In the genomic region with DNA sequence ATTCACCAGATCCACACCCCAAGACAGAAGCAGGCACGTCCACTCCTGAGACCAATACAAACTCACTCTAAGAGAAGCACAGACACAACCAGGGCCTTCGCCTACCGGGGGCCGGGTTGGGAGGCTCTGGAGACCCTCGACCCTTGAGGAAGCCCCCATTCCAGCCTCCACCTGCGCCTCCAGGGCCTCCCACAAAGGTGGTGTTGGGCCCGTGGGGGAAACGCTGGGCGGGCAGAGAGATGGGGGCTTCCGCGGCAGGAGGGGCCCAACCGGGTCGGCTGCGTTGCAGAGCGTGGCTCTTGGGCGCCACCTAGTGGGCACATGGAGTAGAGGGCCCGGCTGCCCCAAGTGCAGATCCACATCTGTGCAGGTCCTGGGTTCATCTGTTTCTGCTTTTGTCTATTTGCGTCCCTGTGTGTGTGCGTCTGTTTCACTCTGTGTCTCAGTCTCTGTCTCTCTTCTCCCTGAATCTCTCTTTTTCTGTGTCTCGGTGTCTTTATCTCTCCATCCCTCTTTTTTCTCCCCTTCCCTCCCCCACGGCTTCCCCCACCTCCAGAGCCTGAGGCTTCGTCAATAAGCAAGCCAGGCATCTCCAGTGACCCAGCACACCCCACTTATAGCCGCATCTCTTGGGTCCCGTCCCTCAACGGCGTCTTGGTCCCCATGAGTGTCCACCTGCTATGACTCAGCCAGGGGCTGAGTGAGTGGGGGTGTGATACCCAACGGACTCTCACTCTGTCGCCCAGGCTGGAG, we compare ENCODE assay signal across 8 cellular contexts. TPM values are rescaled to one million over a fixed set of nuclear protein-coding genes. Genes with fewer than 3 reads are reported as not detected.
DNase-seq lines count a peak whose midpoint lies in the region; ATAC-seq and TF ChIP-seq lines count a peak whose summit lies in the region.

No MANE protein-coding gene starts in this region.

- no peaks in the 10 kb centered on the region for H3K27me3 ChIP-seq in adipocyte (replicated peaks; ENCODE audit: control insufficient read depth, insufficient read depth, low read length)
- H3K27me3 ChIP-seq in right atrium auricular region: no peaks in the 10 kb centered on the region

- H3K4me3 ChIP-seq in LNCaP clone FGC (ENCODE audit: low read depth, low read length): peak overlapping the region; percentile 51
- H3K4me3 ChIP-seq in adipocyte (ENCODE audit: low read length): no peak overlapping the region
- no peak overlapping the region for H3K4me3 ChIP-seq in right atrium auricular region
- peak overlapping the region; percentile 33 for H3K4me3 ChIP-seq in skeletal muscle cell (ENCODE audit: low read depth, low read length)

- no peaks in the 10 kb centered on the region for H3K9me3 ChIP-seq in T-helper 17 cell (ENCODE audit: control insufficient read depth, low read length, poor library complexity, severe bottlenecking)
- H3K9me3 ChIP-seq in adipocyte (ENCODE audit: control insufficient read depth, low read length): no peaks in the 10 kb centered on the region
- no peaks in the 10 kb centered on the region for H3K9me3 ChIP-seq in right atrium auricular region

- peak overlapping the region; percentile 51 for H3K9ac ChIP-seq in adipocyte (ENCODE audit: low read length)

- H3K4me1 ChIP-seq in adipocyte (ENCODE audit: control insufficient read depth, insufficient read depth, low read length): peaks cover 11% of the 10 kb centered on the region
- peaks cover 0 to 8% of the 10 kb centered on the region in 2 donors for H3K4me1 ChIP-seq in right atrium auricular region

- DNase-seq in DMS53 treated with DMSO at 0.1 percent for 48 hours (lab: John Stamatoyannopoulos, UW; ENCODE audit: unreplicated experiment) (peak; percentile 15), LNCaP clone FGC (ENCODE audit: low read depth) (no peak), T-helper 17 cell (peak; percentile 54 to 72 (median 68)), adipocyte (ENCODE audit: low read depth) (peak; percentile 80), right atrium auricular region (ENCODE audit: low spot score) (no peak), skeletal muscle cell (ENCODE audit: low read depth) (no peak)

- H3K27ac ChIP-seq in right atrium auricular region: no peak overlapping the region

- ATAC-seq in T-helper 17 cell: peak; percentile 89
- no peak for ATAC-seq in GM21423 (IDR thresholded peaks at IDR 0.05; ENCODE audit: unreplicated experiment)
- no peak for ATAC-seq in GM18519 (IDR thresholded peaks at IDR 0.05; ENCODE audit: low FRiP score, unreplicated experiment)

- H3K27me3 Mint-ChIP-seq in T-helper 17 cell: no peaks in the 10 kb centered on the region

- H3K36me3 Mint-ChIP-seq in T-helper 17 cell (ENCODE audit: low read depth): no peaks in the 10 kb centered on the region

- H3K27ac Mint-ChIP-seq in T-helper 17 cell: no peak overlapping the region

- no peak overlapping the region for H3K4me3 Mint-ChIP-seq in T-helper 17 cell

- TF ChIP-seq CTCF in LNCaP clone FGC (IDR thresholded peaks at IDR 0.05; ENCODE audit: control insufficient read depth, extremely low read depth, insufficient read depth) (peak; percentile 92), right atrium auricular region (IDR thresholded peaks at IDR 0.05) (peak; percentile 99)

- peaks cover 12% of the 10 kb centered on the region for H3K4me1 Mint-ChIP-seq in T-helper 17 cell

- H3K36me3 ChIP-seq in adipocyte (ENCODE audit: control insufficient read depth, insufficient read depth, low read length, severe bottlenecking) (no peaks in the 10 kb centered on the region), right atrium auricular region (peaks cover 10% of the 10 kb centered on the region)

RNA-seq across cellular contexts. Expression of a gene that starts 10.5 kb away (rescaled TPM):
- 1 to 10 TPM; 2.0 to 2.8 TPM for total RNA-seq in T-helper 17 cell
- total RNA-seq in right atrium auricular region: under 1 TPM in 1 of 2 donors, not detected in 1; 0.59 TPM

RNA-seq across cellular contexts. Expression of a gene that starts 44.3 kb away (rescaled TPM):
- total RNA-seq in T-helper 17 cell (100 to 1,000 TPM; 241 to 255 TPM), right atrium auricular region (10 to 100 TPM; 16.1 to 26.6 TPM)

RNA-seq across cellular contexts. Expression of a gene that starts 44.6 kb away (rescaled TPM):
- 100 to 1,000 TPM; 173 to 183 TPM for total RNA-seq in T-helper 17 cell
- total RNA-seq in right atrium auricular region: 10 to 100 TPM; 31.9 to 32.7 TPM

Comparison
In these comparisons a context has a peak if more than half of its experiments do, and no peak if none do; other contexts are left out.
1. DNase-seq: peak in DMS53 treated with DMSO at 0.1 percent for 48 hours (single experiment), T-helper 17 cell (3 of 3) and adipocyte (single experiment); none in LNCaP clone FGC (single experiment), right atrium auricular region (single experiment) and skeletal muscle cell (single experiment).
2. H3K4me3 ChIP-seq: peak in LNCaP clone FGC (single experiment) and skeletal muscle cell (single experiment); none in adipocyte (single experiment) and right atrium auricular region (0 of 2).
3. RNA of a gene that starts 44.3 kb away (total RNA-seq): 241 to 255 TPM in T-helper 17 cell; 16.1 to 26.6 TPM in right atrium auricular region; every median in the first group is over 4 times any median in the second.
4. RNA of a gene that starts 44.6 kb away (total RNA-seq): 173 to 183 TPM in T-helper 17 cell; 31.9 to 32.7 TPM in right atrium auricular region; every median in the first group is over 4 times any median in the second.